ENCODE assay signal across 8 cellular contexts in the genomic region with DNA sequence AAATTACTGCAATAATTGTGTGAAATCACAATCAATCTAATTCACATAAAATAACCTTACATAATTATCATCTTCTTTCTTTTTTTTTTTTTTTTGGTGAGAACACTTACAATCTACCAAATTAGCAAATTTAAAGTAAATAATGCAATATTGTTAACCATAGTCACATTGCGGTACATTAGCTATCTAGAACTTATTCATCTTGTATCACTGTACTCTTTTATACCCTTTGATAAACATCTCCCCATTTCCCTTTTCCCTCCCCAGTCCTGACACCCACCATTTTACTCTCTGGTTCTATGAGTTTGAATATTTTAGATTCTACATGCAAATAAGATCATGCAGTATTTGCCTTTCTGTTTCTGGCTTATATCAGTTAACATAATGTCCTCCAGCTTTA.
"Had no signal": no experiment of that assay in that cellular context is flagged by ENCODE, and none has a peak within 500 bp of the region (broad histone marks: within the 10 kb centered on the region; RNA-seq: fewer than 3 reads in every experiment).

No MANE protein-coding gene starts in this region.

- H3K4me3 ChIP-seq: GM12878 had no signal

- DNase-seq: GDM1, GF-D8 had no signal

- ATAC-seq: GM12878 had no signal

- FAIRE-seq: G401.6, GM12878, GM12891, GM12892, GM18507, GM19239 had no signal
